In genomic region chr2:69644506-69644979, GRCh38 we compare ENCODE assay signal across 8 cellular contexts. TPM values are rescaled to one million over a fixed set of nuclear protein-coding genes. Genes with fewer than 3 reads are reported as not detected.
DNase-seq lines count a peak whose midpoint lies in the region; ATAC-seq, FAIRE-seq and TF ChIP-seq lines count a peak whose summit lies in the region.

No MANE protein-coding gene starts in this region.

- WGBS in esophagus muscularis mucosa, result under 1% methylated on average over 15 of the region's 15 CpGs
- WGBS in pancreas, 2 donors, result 0% methylated on average over 15 of the region's 15 CpGs

- TF ChIP-seq EP300 in esophagus muscularis mucosa (IDR thresholded peaks at IDR 0.05), result no peak

- H3K27ac ChIP-seq in Peyer's patch (peak overlapping the region; percentile 90 to 96 (median 94)), esophagus muscularis mucosa (replicated peaks in 1 of 4) (peak overlapping the region; percentile 94 to 97 (median 96)), pancreas (peak overlapping the region; percentile 87 to 95 (median 92))

- H3K9me3 ChIP-seq in Peyer's patch, result no peaks in the 10 kb centered on the region
- H3K9me3 ChIP-seq in esophagus muscularis mucosa, result no peaks in the 10 kb centered on the region
- H3K9me3 ChIP-seq in pancreas, result no peaks in the 10 kb centered on the region

- TF ChIP-seq CTCF in GM12865 (IDR thresholded peaks at IDR 0.05; ENCODE audit: insufficient read depth, low read depth, low read length, missing control alignments), result no peak
- TF ChIP-seq CTCF in Peyer's patch (IDR thresholded peaks at IDR 0.05), result no peak
- TF ChIP-seq CTCF in esophagus muscularis mucosa (IDR thresholded peaks at IDR 0.05), result no peak
- TF ChIP-seq CTCF in pancreas (IDR thresholded peaks at IDR 0.05), result no peak

- H3K4me1 ChIP-seq in Peyer's patch (peaks cover 0 to 44% (median 7%) of the 10 kb centered on the region in 4 donors), esophagus muscularis mucosa (peaks cover 31 to 56% (median 48%) of the 10 kb centered on the region in 4 donors), pancreas (peaks cover 0 to 16% (median 0%) of the 10 kb centered on the region in 3 donors)

- H3K4me3 ChIP-seq in GM12865 (ENCODE audit: low read depth, low read length) (peak overlapping the region; percentile 71), Peyer's patch (peak overlapping the region; percentile 93 to 99 (median 98)), esophagus muscularis mucosa (peak overlapping the region; percentile 85 to 100 (median 98)), pancreas (peak overlapping the region; percentile 62 to 96 (median 80))

- no peak for DNase-seq in GM12865 (ENCODE audit: low read depth)
- no peak for DNase-seq in Peyer's patch
- DNase-seq in esophagus muscularis mucosa (ENCODE audit: extremely low spot score), result no peak
- peak in 1 of 6 donors; percentile 45 for DNase-seq in pancreas
- no peak for DNase-seq in NCI-H1048 (lab: John Stamatoyannopoulos, UW)
- DNase-seq in NCI-H2171 (lab: John Stamatoyannopoulos, UW), result no peak
- DNase-seq in HuH-7 (ENCODE audit: low spot score), result no peak

- FAIRE-seq in pancreas (lab: Jason Lieb, UNC), result no peak

- intact Hi-C loops in esophagus muscularis mucosa (cut with DNase I), result loop anchor here (5.0 to 10.0 kb wide), 3 partner anchors 82 to 260 kb away; partner anchors contain the start of genes GFPT1 and NFU1
- intact Hi-C loops in pancreas (cut with DNase I), result no loop called here

- peak in 1 of 4 donors; percentile 1 for ATAC-seq in pancreas
- no peak for ATAC-seq in HG02870 (IDR thresholded peaks at IDR 0.05; ENCODE audit: unreplicated experiment)

- H3K27me3 ChIP-seq in Peyer's patch (no peaks in the 10 kb centered on the region), esophagus muscularis mucosa (no peaks in the 10 kb centered on the region), pancreas (no peaks in the 10 kb centered on the region)

- no peaks in the 10 kb centered on the region for H3K36me3 ChIP-seq in Peyer's patch
- H3K36me3 ChIP-seq in esophagus muscularis mucosa, result peaks cover 0 to under 1% (median 0%) of the 10 kb centered on the region in 4 donors
- no peaks in the 10 kb centered on the region for H3K36me3 ChIP-seq in pancreas

- no peak for TF ChIP-seq POLR2A in Peyer's patch (IDR thresholded peaks at IDR 0.05)
- no peak for TF ChIP-seq POLR2A in esophagus muscularis mucosa (IDR thresholded peaks at IDR 0.05; ENCODE audit: low read depth)

RNA-seq across cellular contexts. Expression of gene AAK1, which starts 1.0 kb away (rescaled TPM):
- total RNA-seq in Peyer's patch, result 10 to 100 TPM; 44.3 to 85.0 (median 60.3) TPM
- total RNA-seq in esophagus muscularis mucosa, result 10 to 100 TPM; 27.8 to 53.2 (median 41.9) TPM
- 10 to 100 TPM; 26.3 to 45.1 (median 35.5) TPM for total RNA-seq in pancreas
- polyA plus RNA-seq in pancreas, result 10 to 100 TPM; 20.6 to 27.8 TPM
